Comparison of ENCODE assay signal across 8 cellular contexts in the genomic region with DNA sequence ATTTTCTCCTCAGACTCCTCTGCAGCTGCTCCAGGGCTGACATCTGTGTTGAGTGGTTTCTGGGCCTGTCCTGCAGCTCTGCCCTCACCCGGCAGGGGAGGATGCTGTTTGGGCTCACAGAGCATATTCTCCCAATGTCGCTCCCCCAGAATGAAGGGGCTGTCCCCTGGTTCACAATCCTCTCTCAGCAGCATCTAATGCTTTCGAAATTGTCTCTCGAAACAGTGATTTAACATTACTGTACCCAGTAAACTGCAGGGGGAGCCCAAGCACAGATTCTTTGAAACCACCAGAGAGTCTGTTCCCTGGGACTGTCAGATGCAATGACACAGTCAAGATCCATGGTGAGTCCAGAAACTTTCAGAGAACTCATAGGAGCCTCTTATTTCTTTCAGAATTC.
DNase-seq lines count a peak whose midpoint lies in the region; ATAC-seq and TF ChIP-seq lines count a peak whose summit lies in the region.
"Not testable (repeated sequence)": the region's sequence is repeated elsewhere in the genome, so short reads cannot be mapped to it uniquely, and the experiment has no call there.

No MANE protein-coding gene starts in this region.

- not testable (repeated sequence) for H3K36me3 Mint-ChIP-seq in activated CD8-positive, alpha-beta T cell treated with anti-CD3 and anti-CD28 coated beads for 36 hours (ENCODE audit: low read depth)

- not testable (repeated sequence) for H3K9me3 Mint-ChIP-seq in activated CD8-positive, alpha-beta T cell treated with anti-CD3 and anti-CD28 coated beads for 36 hours

- not testable (repeated sequence) for H3K9me3 ChIP-seq in RWPE2 (ENCODE audit: severe bottlenecking); body of pancreas

- H3K4me1 Mint-ChIP-seq in activated CD8-positive, alpha-beta T cell treated with anti-CD3 and anti-CD28 coated beads for 36 hours (ENCODE audit: low read depth), result peaks cover 27% of the 10 kb centered on the region

- not testable (repeated sequence) for TF ChIP-seq POLR2A in body of pancreas (IDR thresholded peaks at IDR 0.05)

- CTCF ChIA-PET in activated CD8-positive, alpha-beta T cell treated with anti-CD3 and anti-CD28 coated beads for 36 hours (lab: Charles Lee), result interaction anchor here (1.0 to 7.5 kb wide), 17 partner anchors 9 to 244 kb away, joined by 3 to 98 read pairs (median 10); no protein-coding TSS in a partner anchor

- intact Hi-C loops in activated CD8-positive, alpha-beta T cell treated with anti-CD3 and anti-CD28 coated beads for 36 hours (cut with micrococcal nuclease); body of pancreas (cut with DNase I): not testable (repeated sequence)

- ATAC-seq in HG02610 (IDR thresholded peaks at IDR 0.05; ENCODE audit: unreplicated experiment), result peak; percentile 52
- peak; percentile 68 for ATAC-seq in RWPE2 (ENCODE audit: low read depth)
- peak; percentile 89 for ATAC-seq in activated CD8-positive, alpha-beta T cell treated with anti-CD3 and anti-CD28 coated beads for 36 hours
- not testable (repeated sequence) for ATAC-seq in body of pancreas

- peak; percentile 27 for DNase-seq in DMS 273 (lab: John Stamatoyannopoulos, UW; ENCODE audit: unreplicated experiment)
- DNase-seq in NCI-H1105 treated with DMSO at 0.1 percent for 48 hours (lab: John Stamatoyannopoulos, UW), result peak; percentile 27
- not testable (repeated sequence) for DNase-seq in RWPE2 (ENCODE audit: low spot score)
- peak; percentile 84 for DNase-seq in activated CD8-positive, alpha-beta T cell treated with anti-CD3 and anti-CD28 coated beads for 36 hours
- peak; percentile 19 to 35 (median 22) for DNase-seq in body of pancreas
- DNase-seq in medulla oblongata (ENCODE audit: extremely low spot score), result peak; percentile 46
- peak; percentile 56 for DNase-seq in stimulated activated CD8-positive, alpha-beta memory T cell treated with anti-CD3 and anti-CD28 coated beads, Interleukin-4, amount 100 ng/mL, for 48 hours

- not testable (repeated sequence) for H3K27ac Mint-ChIP-seq in activated CD8-positive, alpha-beta T cell treated with anti-CD3 and anti-CD28 coated beads for 36 hours

- WGBS in body of pancreas, 2 donors, result 30 to 37% methylated on average over 3 to 4 of the region's 4 CpGs

- H3K4me1 ChIP-seq in RWPE2 (ENCODE audit: insufficient read depth, poor library complexity, severe bottlenecking); body of pancreas: not testable (repeated sequence)

- not testable (repeated sequence) for H3K27ac ChIP-seq in RWPE2 (ENCODE audit: poor library complexity, severe bottlenecking); body of pancreas

- H3K4me3 ChIP-seq in RWPE2 (ENCODE audit: severe bottlenecking); body of pancreas: not testable (repeated sequence)

- H3K4me3 Mint-ChIP-seq in activated CD8-positive, alpha-beta T cell treated with anti-CD3 and anti-CD28 coated beads for 36 hours, result not testable (repeated sequence)

- not testable (repeated sequence) for H3K27me3 Mint-ChIP-seq in activated CD8-positive, alpha-beta T cell treated with anti-CD3 and anti-CD28 coated beads for 36 hours

- peak; percentile 37 for TF ChIP-seq CTCF in RWPE2 (IDR thresholded peaks at IDR 0.05; ENCODE audit: poor library complexity, severe bottlenecking)
- peak; percentile 54 for TF ChIP-seq CTCF in activated CD8-positive, alpha-beta T cell treated with anti-CD3 and anti-CD28 coated beads for 36 hours (IDR thresholded peaks at IDR 0.05)
- peak in 5 of 7 experiments; percentile 9 to 30 (median 25) for TF ChIP-seq CTCF in body of pancreas (IDR thresholded peaks at IDR 0.05)

- peaks cover 11% of the 10 kb centered on the region for H3K27me3 ChIP-seq in RWPE2 (ENCODE audit: insufficient read depth, poor library complexity, severe bottlenecking)
- not testable (repeated sequence) for H3K27me3 ChIP-seq in body of pancreas

- not testable (repeated sequence) for H3K36me3 ChIP-seq in RWPE2 (ENCODE audit: low read depth); body of pancreas (replicated peaks in 1 of 2; ENCODE audit: insufficient read depth in 1 of 2, low read depth in 2 of 2)

- POLR2A ChIA-PET in activated CD8-positive, alpha-beta T cell treated with anti-CD3 and anti-CD28 coated beads for 36 hours (lab: Charles Lee), result not testable (repeated sequence)
